ENCODE assay signal across 1 cellular context in genomic region chrX:101564651-101565050, GRCh38.
TF ChIP-seq lines count a peak whose summit lies in the region.

No MANE protein-coding gene starts in this region.

TF ChIP-seq in HepG2, 621 proteins besides CTCF, POLR2A, EP300 and RAD21:
- no peak for TF ChIP-seq HOXA3 (CRISPR knock-in tag; IDR thresholded peaks at IDR 0.05)
- TF ChIP-seq MAFF (IDR thresholded peaks at IDR 0.05; ENCODE audit: low read depth, low read length) = peak; percentile 76
- TF ChIP-seq MAFK (conservative IDR thresholded peaks at IDR 0.05 in 1 of 2, IDR thresholded peaks at IDR 0.05 in 1 of 2; ENCODE audit: low read length in 2 of 2) = peak; percentile 67 to 88; a peak in 3 of 4 replicates
